ENCODE assay signal across 25 cellular contexts in genomic region chr9:91027005-91027404, GRCh38.
"Had no signal": no experiment of that assay in that cellular context is flagged by ENCODE, and none has a peak within 500 bp of the region (broad histone marks: within the 10 kb centered on the region; RNA-seq: fewer than 3 reads in every experiment).

No MANE protein-coding gene starts in this region.

- H3K4me1 Mint-ChIP-seq: natural killer cell, nephron, neural progenitor cell had no signal

- H3K27ac Mint-ChIP-seq: naive thymus-derived CD4-positive, alpha-beta T cell; natural killer cell; nephron; neural progenitor cell; progenitor cell of endocrine pancreas; stimulated activated effector memory CD8-positive, alpha-beta T cell treated with anti-CD3 and anti-CD28 coated beads, Interleukin-12 subunit alpha, Interleukin-12 subunit beta, amount 100 ng/mL, for 72 hours; stimulated activated naive B cell treated with anti-CD40 and anti-IgM and Interleukin-4, amounts not matched to agents 10 μg/mL and 1 μg/mL and 100 μg/mL, for 72 hours; stimulated activated naive CD8-positive, alpha-beta T cell treated with anti-CD3 and anti-CD28 coated beads, Interleukin-15, Interleukin-2, amounts not matched to agents 100 ng/mL and 50 ng/mL, for 24 hours had no signal

- H3K9me3 Mint-ChIP-seq: natural killer cell; neural progenitor cell; stimulated activated effector memory CD8-positive, alpha-beta T cell treated with anti-CD3 and anti-CD28 coated beads, Interleukin-12 subunit alpha, Interleukin-12 subunit beta, amount 100 ng/mL, for 72 hours; stimulated activated naive CD8-positive, alpha-beta T cell treated with anti-CD3 and anti-CD28 coated beads, Interleukin-15, Interleukin-2, amounts not matched to agents 100 ng/mL and 50 ng/mL, for 24 hours had no signal

- H3K36me3 Mint-ChIP-seq: natural killer cell; neural progenitor cell; stimulated activated effector memory CD8-positive, alpha-beta T cell treated with anti-CD3 and anti-CD28 coated beads, Interleukin-12 subunit alpha, Interleukin-12 subunit beta, amount 100 ng/mL, for 72 hours; stimulated activated naive B cell treated with anti-CD40 and anti-IgM and Interleukin-4, amounts not matched to agents 10 μg/mL and 1 μg/mL and 100 μg/mL, for 72 hours had no signal

- ATAC-seq: naive thymus-derived CD4-positive, alpha-beta T cell; natural killer cell; psoas muscle; right cardiac atrium; right lobe of liver; stimulated activated effector memory CD8-positive, alpha-beta T cell treated with anti-CD3 and anti-CD28 coated beads, Interleukin-12 subunit alpha, Interleukin-12 subunit beta, amount 100 ng/mL, for 72 hours; stimulated activated naive B cell treated with anti-CD40 and anti-IgM and Interleukin-4, amounts not matched to agents 10 μg/mL and 1 μg/mL and 100 μg/mL, for 72 hours had no signal

- H3K4me3 Mint-ChIP-seq: naive thymus-derived CD4-positive, alpha-beta T cell; natural killer cell; nephron; neural progenitor cell; stimulated activated effector memory CD8-positive, alpha-beta T cell treated with anti-CD3 and anti-CD28 coated beads, Interleukin-12 subunit alpha, Interleukin-12 subunit beta, amount 100 ng/mL, for 72 hours; stimulated activated naive B cell treated with anti-CD40 and anti-IgM and Interleukin-4, amounts not matched to agents 10 μg/mL and 1 μg/mL and 100 μg/mL, for 72 hours; stimulated activated naive CD8-positive, alpha-beta T cell treated with anti-CD3 and anti-CD28 coated beads, Interleukin-15, Interleukin-2, amounts not matched to agents 100 ng/mL and 50 ng/mL, for 24 hours had no signal

- DNase-seq: naive thymus-derived CD4-positive, alpha-beta T cell; natural killer cell; occipital lobe; ovary; posterior cingulate gyrus; psoas muscle; right cardiac atrium; right lobe of liver; sigmoid colon; small intestine; stimulated activated CD4-positive, alpha-beta T cell treated with anti-CD3 and anti-CD28 coated beads, Interleukin-15, amount 100 ng/mL, for 24 hours; stimulated activated CD4-positive, alpha-beta T cell treated with anti-CD3 and anti-CD28 coated beads, Interleukin-2, amount 100 ng/mL, for 24 hours; stimulated activated CD4-positive, alpha-beta T cell treated with anti-CD3 and anti-CD28 coated beads, Interleukin-2, amount 100 ng/mL, for 48 hours; stimulated activated CD4-positive, alpha-beta T cell treated with anti-CD3 and anti-CD28 coated beads, Interleukin-4, amount 100 ng/mL, for 24 hours; stimulated activated naive B cell treated with anti-CD40 and anti-IgM and Interleukin-4, amounts not matched to agents 10 μg/mL and 1 μg/mL and 100 μg/mL, for 72 hours; stimulated activated naive CD4-positive, alpha-beta T cell treated with Interleukin-2 at 50 U/mL for 16 hours; stomach; thyroid gland; trophoblast cell; upper lobe of left lung had no signal
